16 cellular contexts compared by ENCODE assay signal in the genomic region with DNA sequence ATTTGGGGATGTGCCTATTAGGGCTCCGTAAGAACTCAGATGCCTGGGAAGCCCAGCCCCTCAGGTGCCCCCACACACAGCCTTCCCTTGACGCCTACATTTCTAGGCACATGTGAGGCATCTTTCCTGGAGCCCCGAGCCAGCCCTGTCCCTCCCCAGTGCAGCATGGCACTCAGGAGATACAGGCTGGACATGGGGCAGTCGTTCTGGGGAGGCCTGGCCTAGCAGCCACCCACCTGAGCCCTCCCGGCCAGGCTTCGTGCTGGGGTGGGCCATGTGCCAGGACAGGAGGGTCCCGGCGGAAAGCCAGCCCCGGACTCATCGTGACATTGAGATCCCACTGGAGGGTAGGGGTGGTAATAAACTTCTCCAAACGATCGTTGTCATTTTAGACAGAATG. TPM values are rescaled to one million over a fixed set of nuclear protein-coding genes. Genes with fewer than 3 reads are reported as not detected.
"Had no signal": no experiment of that assay in that cellular context is flagged by ENCODE, and none has a peak within 500 bp of the region (broad histone marks: within the 10 kb centered on the region; RNA-seq: fewer than 3 reads in every experiment).

No MANE protein-coding gene starts in this region.

- H3K27me3 ChIP-seq: gastrocnemius medialis, heart left ventricle, neutrophil had no signal

- H3K4me3 ChIP-seq: gastrocnemius medialis, heart left ventricle, skin epidermis, thoracic aorta had no signal

- ATAC-seq: activated T-cell treated with anti-CD3 and anti-CD28 coated beads, Interleukin-2, amount 50 U/mL, for 72 hours; gastrocnemius medialis; heart left ventricle; left colon; naive thymus-derived CD4-positive, alpha-beta T cell had no signal

- H3K4me1 ChIP-seq: gastrocnemius medialis had no signal

- DNase-seq: activated CD4-positive, alpha-beta T cell treated with anti-CD3 and anti-CD28 coated beads, Interleukin-2, amount 10 ng/mL, durations not matched to agents 24 days and 14 days; activated CD4-positive, CD25-positive, alpha-beta regulatory T cell; activated CD8-positive, alpha-beta memory T cell treated with anti-CD3 and anti-CD28 coated beads, Interleukin-2, amount 50 U/mL, for 48 hours; activated gamma-delta T cell treated with Interleukin-2 at 50 U/mL for 16 hours; activated naive CD8-positive, alpha-beta T cell treated with anti-CD3 and anti-CD28 coated beads, Interleukin-2, amount 10 ng/mL, durations not matched to agents 7 days and 5 days; activated T-cell treated with anti-CD3 and anti-CD28 coated beads, Interleukin-2, amount 50 U/mL, for 72 hours; dermis blood vessel endothelial cell; gastrocnemius medialis; left colon; naive thymus-derived CD4-positive, alpha-beta T cell; retina; stimulated activated CD4-positive, alpha-beta T cell treated with anti-CD3 and anti-CD28 coated beads, Interleukin-4, amount 100 ng/mL, for 4 hours had no signal

- H3K9me3 ChIP-seq: gastrocnemius medialis, heart left ventricle, neutrophil, thoracic aorta had no signal

- H3K27ac ChIP-seq: gastrocnemius medialis, heart left ventricle, neutrophil, thoracic aorta had no signal

- H3K36me3 ChIP-seq: neutrophil, thoracic aorta had no signal

RNA-seq across cellular contexts. Expression of a gene that starts 15.2 kb away (rescaled TPM):
- total RNA-seq: activated naive CD8-positive, alpha-beta T cell treated with anti-CD3 and anti-CD28 coated beads, Interleukin-2, amount 10 ng/mL, durations not matched to agents 7 days and 5 days had no signal
